In the genomic region with DNA sequence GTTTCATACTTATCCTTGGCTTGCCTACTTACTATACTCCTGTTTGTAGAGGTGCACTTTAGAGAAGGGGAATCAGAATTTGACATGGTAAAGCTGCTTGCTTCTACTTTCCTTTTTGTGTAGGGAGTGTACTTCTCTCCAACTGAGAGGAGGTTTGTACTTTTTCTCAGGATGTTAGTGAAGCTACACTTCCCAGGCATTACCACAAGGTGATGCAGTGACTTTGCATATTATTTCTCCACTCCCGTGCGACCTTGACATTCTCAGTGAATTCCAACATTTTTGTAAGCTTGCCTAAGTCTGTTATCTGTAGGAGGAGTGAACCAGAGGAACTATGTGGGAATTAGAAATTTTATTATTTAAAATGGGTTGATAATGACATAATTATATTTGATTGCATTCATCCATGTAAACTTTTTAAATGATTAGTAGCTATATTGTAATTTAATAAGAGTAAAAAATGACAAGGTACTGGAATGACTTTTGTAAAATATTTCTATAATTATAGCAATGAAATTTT, we compare ENCODE assay signal across 8 cellular contexts. TPM values are rescaled to one million over a fixed set of nuclear protein-coding genes. Genes with fewer than 3 reads are reported as not detected.
A peak's percentile ranks its signal among the peaks of the same experiment; 100 is the strongest.
DNase-seq lines count a peak whose midpoint lies in the region; TF ChIP-seq lines count a peak whose summit lies in the region.

No MANE protein-coding gene starts in this region.

- peaks cover 2% of the 10 kb centered on the region for H3K79me1 ChIP-seq in mesendoderm (ENCODE audit: low read length)

- H3K36me3 ChIP-seq in BJ (ENCODE audit: control insufficient read depth, insufficient read depth, low read length) (no peaks in the 10 kb centered on the region; the same call in 1 of the 2 replicates), mesendoderm (ENCODE audit: control insufficient read depth, insufficient read depth, low read length) (no peaks in the 10 kb centered on the region)

- no peak overlapping the region for H2BK15ac ChIP-seq in mesendoderm (replicated peaks; ENCODE audit: low read depth)

- H3K23ac ChIP-seq in mesendoderm (ENCODE audit: low read length), result no peak overlapping the region

- H3K56ac ChIP-seq in mesendoderm (ENCODE audit: low read length), result no peak overlapping the region

- no peak overlapping the region for H4K5ac ChIP-seq in mesendoderm (ENCODE audit: low read length)

- no peak overlapping the region for H3K4ac ChIP-seq in mesendoderm (ENCODE audit: low read depth, low read length)

- H3K79me2 ChIP-seq in mesendoderm (ENCODE audit: control insufficient read depth, insufficient read depth, low read length), result peaks cover 22% of the 10 kb centered on the region

- H3K4me2 ChIP-seq in mesendoderm (ENCODE audit: low read length), result no peak overlapping the region

- TF ChIP-seq CTCF in BJ (IDR thresholded peaks at IDR 0.05; ENCODE audit: insufficient read depth, low read depth, low read length) (peak; percentile 71), GM12875 (IDR thresholded peaks at IDR 0.05; ENCODE audit: borderline replicate concordance, insufficient read depth, low read depth, low read length) (peak; percentile 51; the same call in 1 of the 2 replicates), cardiac fibroblast (IDR thresholded peaks at IDR 0.05; ENCODE audit: low read depth, low read length) (peak; percentile 79)

- no peak overlapping the region for H2BK120ac ChIP-seq in mesendoderm (ENCODE audit: low read depth, low read length)

- peak overlapping the region; percentile 84 for H3K18ac ChIP-seq in mesendoderm (ENCODE audit: low read length)

- no peak overlapping the region for H2BK5ac ChIP-seq in mesendoderm (ENCODE audit: low read length)

- CTCF ChIA-PET in BJ (lab: Yijun Ruan, JAX), result interaction anchor here (0.6 to 2.7 kb wide), 11 partner anchors 21 to 549 kb away, joined by 3 to 8 read pairs (median 4); no protein-coding TSS in a partner anchor

- H3K27me3 ChIP-seq in BJ (ENCODE audit: control insufficient read depth, insufficient read depth, low read length) (no peaks in the 10 kb centered on the region), mesendoderm (ENCODE audit: insufficient read depth, low read length, poor library complexity) (no peaks in the 10 kb centered on the region)

- no peaks in the 10 kb centered on the region for H3K4me1 ChIP-seq in mesendoderm (ENCODE audit: control insufficient read depth, low read depth, low read length)

- DNase-seq in BJ (ENCODE audit: low read depth) (no peak), NCI-H526 (lab: John Stamatoyannopoulos, UW) (peak; percentile 72 to 73), cardiac fibroblast (ENCODE audit: low read depth in 2 of 2) (peak; percentile 89), mesendoderm (peak; percentile 96), NCI-H2029 (lab: John Stamatoyannopoulos, UW) (no peak), substantia nigra (lab: John Stamatoyannopoulos, UW) (no peak)
- no peak for DNase-seq in stimulated activated CD8-positive, alpha-beta memory T cell treated with anti-CD3 and anti-CD28 coated beads, Interleukin-4, amount 100 ng/mL, for 48 hours

- POLR2A ChIA-PET in BJ (lab: Charles Lee), result interaction anchor here (0.6 kb wide), 1 partner anchor 1368 kb away, joined by 3 read pairs; no protein-coding TSS in a partner anchor

- H3K27ac ChIP-seq in mesendoderm (ENCODE audit: low read depth, low read length), result peak overlapping the region; percentile 52
- H3K27ac ChIP-seq in substantia nigra (ENCODE audit: low read depth, low read length, poor library complexity, severe bottlenecking), result no peak overlapping the region

- peak overlapping the region; percentile 0 for H3K9ac ChIP-seq in mesendoderm (ENCODE audit: low read length)

- no peak overlapping the region for H4K8ac ChIP-seq in mesendoderm (ENCODE audit: low read depth, low read length)

- WGBS in mesendoderm (ENCODE audit: extremely low coverage, insufficient coverage, low lambda C conversion rate), result no CpG with 5 or more reads among the region's 2 CpGs

- no peak overlapping the region for H3K4me3 ChIP-seq in BJ (ENCODE audit: low read depth, low read length)
- H3K4me3 ChIP-seq in GM12875 (ENCODE audit: low read depth, low read length), result no peak overlapping the region
- H3K4me3 ChIP-seq in cardiac fibroblast (replicated peaks in 1 of 2; ENCODE audit: low read depth in 2 of 2, low read length in 2 of 2), result no peak overlapping the region
- H3K4me3 ChIP-seq in mesendoderm (ENCODE audit: low read length), result no peak overlapping the region

- no peak overlapping the region for H2AK5ac ChIP-seq in mesendoderm (ENCODE audit: low read length)

RNA-seq across cellular contexts. Expression of a gene that starts 5.2 kb away (rescaled TPM):
- 93.6 and 143 TPM in 2 replicates for polyA plus RNA-seq in BJ (2011; rRNA removed)
- polyA minus RNA-seq in BJ (2011; rRNA and poly(A)+ RNA removed), result 90.0 and 141 TPM in 2 replicates
- 84.0 TPM for polyA plus RNA-seq in mesendoderm (2013, experiment 1 of 2)
- 83.0 TPM for polyA plus RNA-seq in mesendoderm (2013, experiment 2 of 2)

Comparison
In these comparisons a context has a peak if more than half of its experiments do, and no peak if none do; other contexts are left out.
1. DNase-seq: peak in NCI-H526 (2 of 2), cardiac fibroblast (2 of 2) and mesendoderm (single experiment); none in BJ (single experiment), NCI-H2029 (single experiment), substantia nigra (0 of 49) and stimulated activated CD8-positive, alpha-beta memory T cell treated with anti-CD3 and anti-CD28 coated beads, Interleukin-4, amount 100 ng/mL, for 48 hours (single experiment).
2. Peak in every context shown above with its lines, with median percentiles within 50 percentile points of each other: CTCF ChIP-seq.